Comparison of ENCODE assay signal across 12 cellular contexts in genomic region chr12:19639781-19640180, GRCh38.
DNase-seq lines count a peak whose midpoint lies in the region; ATAC-seq and TF ChIP-seq lines count a peak whose summit lies in the region.
"Had no signal": no experiment of that assay in that cellular context is flagged by ENCODE, and none has a peak within 500 bp of the region (broad histone marks: within the 10 kb centered on the region; RNA-seq: fewer than 3 reads in every experiment).

No MANE protein-coding gene starts in this region.

- TF ChIP-seq POLR2A in right lobe of liver (IDR thresholded peaks at IDR 0.05): no peak

- no peaks in the 10 kb centered on the region for H3F3A ChIP-seq in GM23338 (replicated peaks; ENCODE audit: low read depth)

- intact Hi-C loops in right lobe of liver (cut with DNase I): no loop called here

- peaks cover 29% of the 10 kb centered on the region for H3K4me1 Mint-ChIP-seq in GM23338

- TF ChIP-seq CTCF in GM23338 (conservative IDR thresholded peaks at IDR 0.05; ENCODE audit: low read depth in 2 of 2): no peak
- TF ChIP-seq CTCF in right lobe of liver (IDR thresholded peaks at IDR 0.05): no peak

- peak overlapping the region; percentile 12; the same call in 1 of the 2 replicates for H2AFZ ChIP-seq in GM23338

- H3K36me3 ChIP-seq in GM23338 (ENCODE audit: insufficient read depth) (no peaks in the 10 kb centered on the region), right lobe of liver (no peaks in the 10 kb centered on the region)

- H3K27me3 ChIP-seq in GM23338 (ENCODE audit: insufficient read depth) (no peaks in the 10 kb centered on the region), right lobe of liver (no peaks in the 10 kb centered on the region)

- H3K4me1 ChIP-seq in GM23338 (ENCODE audit: insufficient read depth): peaks cover 11% of the 10 kb centered on the region; the same call in 1 of the 2 replicates
- no peaks in the 10 kb centered on the region for H3K4me1 ChIP-seq in right lobe of liver

- no peaks in the 10 kb centered on the region for H3K9me3 Mint-ChIP-seq in GM23338

- no peaks in the 10 kb centered on the region for H3K9me2 ChIP-seq in GM23338 (ENCODE audit: insufficient read depth)

- WGBS in right lobe of liver (ENCODE audit: insufficient coverage, low coverage, low lambda C conversion rate, missing lambda C conversion rate): 83% methylated on average over 2 of the region's 2 CpGs

- H3K27ac ChIP-seq in GM23338 (ENCODE audit: low read depth) (no peak overlapping the region), right lobe of liver (no peak overlapping the region)
- H3K27ac ChIP-seq: HL-60 had no signal

- H3K4me3 ChIP-seq in GM23338: no peak overlapping the region
- H3K4me3 ChIP-seq in right lobe of liver: no peak overlapping the region

- ATAC-seq in GM23338: no peak
- no peak for ATAC-seq in right lobe of liver
- ATAC-seq in HG02763 (IDR thresholded peaks at IDR 0.05; ENCODE audit: unreplicated experiment): no peak
- no peak for ATAC-seq in GM21381 (IDR thresholded peaks at IDR 0.05; ENCODE audit: unreplicated experiment)
- ATAC-seq: PC-3 had no signal

- H3K9me3 ChIP-seq in right lobe of liver: no peaks in the 10 kb centered on the region

- DNase-seq in DMS79 (lab: John Stamatoyannopoulos, UW): peak; percentile 63
- DNase-seq in GM23338 (ENCODE audit: low spot score): no peak
- DNase-seq in NCI-H2196 (lab: John Stamatoyannopoulos, UW; ENCODE audit: unreplicated experiment): peak; percentile 84
- peak; percentile 14 for DNase-seq in left kidney (ENCODE audit: low read depth, low spot score)
- no peak for DNase-seq in right lobe of liver
- DNase-seq: NCI-H2107, NCI-H510A treated with DMSO at 0.1 percent for 48 hours, PC-3, T-helper 9 cell had no signal

- no peak overlapping the region for H3K4me2 ChIP-seq in GM23338

- no peaks in the 10 kb centered on the region for H3K79me2 ChIP-seq in GM23338 (replicated peaks; ENCODE audit: insufficient read depth)

- H3K4me3 Mint-ChIP-seq in GM23338: no peak overlapping the region

- no peaks in the 10 kb centered on the region for H3K36me3 Mint-ChIP-seq in GM23338 (ENCODE audit: low read depth)

- H3K27ac Mint-ChIP-seq in GM23338: no peak overlapping the region

- H3K27me3 Mint-ChIP-seq in GM23338 (ENCODE audit: insufficient read depth, low read depth, poor library complexity): peaks cover 4% of the 10 kb centered on the region

- H4K20me1 ChIP-seq in GM23338 (replicated peaks; ENCODE audit: insufficient read depth): no peaks in the 10 kb centered on the region

TF ChIP-seq in GM23338, 12 proteins besides CTCF, POLR2A, EP300 and RAD21 (continues in another document):
- no peak for TF ChIP-seq JUNB (IDR thresholded peaks at IDR 0.05; ENCODE audit: unreplicated experiment)
- TF ChIP-seq STAT1 (IDR thresholded peaks at IDR 0.05; ENCODE audit: unreplicated experiment): no peak
- TF ChIP-seq ZNF114 (CRISPR knock-in tag; IDR thresholded peaks at IDR 0.05): no peak
- TF ChIP-seq NANOG (IDR thresholded peaks at IDR 0.05; ENCODE audit: borderline replicate concordance): no peak
- no peak for TF ChIP-seq EZH2phosphoT487 (IDR thresholded peaks at IDR 0.05; ENCODE audit: unreplicated experiment)
- TF ChIP-seq, protein P1, sequence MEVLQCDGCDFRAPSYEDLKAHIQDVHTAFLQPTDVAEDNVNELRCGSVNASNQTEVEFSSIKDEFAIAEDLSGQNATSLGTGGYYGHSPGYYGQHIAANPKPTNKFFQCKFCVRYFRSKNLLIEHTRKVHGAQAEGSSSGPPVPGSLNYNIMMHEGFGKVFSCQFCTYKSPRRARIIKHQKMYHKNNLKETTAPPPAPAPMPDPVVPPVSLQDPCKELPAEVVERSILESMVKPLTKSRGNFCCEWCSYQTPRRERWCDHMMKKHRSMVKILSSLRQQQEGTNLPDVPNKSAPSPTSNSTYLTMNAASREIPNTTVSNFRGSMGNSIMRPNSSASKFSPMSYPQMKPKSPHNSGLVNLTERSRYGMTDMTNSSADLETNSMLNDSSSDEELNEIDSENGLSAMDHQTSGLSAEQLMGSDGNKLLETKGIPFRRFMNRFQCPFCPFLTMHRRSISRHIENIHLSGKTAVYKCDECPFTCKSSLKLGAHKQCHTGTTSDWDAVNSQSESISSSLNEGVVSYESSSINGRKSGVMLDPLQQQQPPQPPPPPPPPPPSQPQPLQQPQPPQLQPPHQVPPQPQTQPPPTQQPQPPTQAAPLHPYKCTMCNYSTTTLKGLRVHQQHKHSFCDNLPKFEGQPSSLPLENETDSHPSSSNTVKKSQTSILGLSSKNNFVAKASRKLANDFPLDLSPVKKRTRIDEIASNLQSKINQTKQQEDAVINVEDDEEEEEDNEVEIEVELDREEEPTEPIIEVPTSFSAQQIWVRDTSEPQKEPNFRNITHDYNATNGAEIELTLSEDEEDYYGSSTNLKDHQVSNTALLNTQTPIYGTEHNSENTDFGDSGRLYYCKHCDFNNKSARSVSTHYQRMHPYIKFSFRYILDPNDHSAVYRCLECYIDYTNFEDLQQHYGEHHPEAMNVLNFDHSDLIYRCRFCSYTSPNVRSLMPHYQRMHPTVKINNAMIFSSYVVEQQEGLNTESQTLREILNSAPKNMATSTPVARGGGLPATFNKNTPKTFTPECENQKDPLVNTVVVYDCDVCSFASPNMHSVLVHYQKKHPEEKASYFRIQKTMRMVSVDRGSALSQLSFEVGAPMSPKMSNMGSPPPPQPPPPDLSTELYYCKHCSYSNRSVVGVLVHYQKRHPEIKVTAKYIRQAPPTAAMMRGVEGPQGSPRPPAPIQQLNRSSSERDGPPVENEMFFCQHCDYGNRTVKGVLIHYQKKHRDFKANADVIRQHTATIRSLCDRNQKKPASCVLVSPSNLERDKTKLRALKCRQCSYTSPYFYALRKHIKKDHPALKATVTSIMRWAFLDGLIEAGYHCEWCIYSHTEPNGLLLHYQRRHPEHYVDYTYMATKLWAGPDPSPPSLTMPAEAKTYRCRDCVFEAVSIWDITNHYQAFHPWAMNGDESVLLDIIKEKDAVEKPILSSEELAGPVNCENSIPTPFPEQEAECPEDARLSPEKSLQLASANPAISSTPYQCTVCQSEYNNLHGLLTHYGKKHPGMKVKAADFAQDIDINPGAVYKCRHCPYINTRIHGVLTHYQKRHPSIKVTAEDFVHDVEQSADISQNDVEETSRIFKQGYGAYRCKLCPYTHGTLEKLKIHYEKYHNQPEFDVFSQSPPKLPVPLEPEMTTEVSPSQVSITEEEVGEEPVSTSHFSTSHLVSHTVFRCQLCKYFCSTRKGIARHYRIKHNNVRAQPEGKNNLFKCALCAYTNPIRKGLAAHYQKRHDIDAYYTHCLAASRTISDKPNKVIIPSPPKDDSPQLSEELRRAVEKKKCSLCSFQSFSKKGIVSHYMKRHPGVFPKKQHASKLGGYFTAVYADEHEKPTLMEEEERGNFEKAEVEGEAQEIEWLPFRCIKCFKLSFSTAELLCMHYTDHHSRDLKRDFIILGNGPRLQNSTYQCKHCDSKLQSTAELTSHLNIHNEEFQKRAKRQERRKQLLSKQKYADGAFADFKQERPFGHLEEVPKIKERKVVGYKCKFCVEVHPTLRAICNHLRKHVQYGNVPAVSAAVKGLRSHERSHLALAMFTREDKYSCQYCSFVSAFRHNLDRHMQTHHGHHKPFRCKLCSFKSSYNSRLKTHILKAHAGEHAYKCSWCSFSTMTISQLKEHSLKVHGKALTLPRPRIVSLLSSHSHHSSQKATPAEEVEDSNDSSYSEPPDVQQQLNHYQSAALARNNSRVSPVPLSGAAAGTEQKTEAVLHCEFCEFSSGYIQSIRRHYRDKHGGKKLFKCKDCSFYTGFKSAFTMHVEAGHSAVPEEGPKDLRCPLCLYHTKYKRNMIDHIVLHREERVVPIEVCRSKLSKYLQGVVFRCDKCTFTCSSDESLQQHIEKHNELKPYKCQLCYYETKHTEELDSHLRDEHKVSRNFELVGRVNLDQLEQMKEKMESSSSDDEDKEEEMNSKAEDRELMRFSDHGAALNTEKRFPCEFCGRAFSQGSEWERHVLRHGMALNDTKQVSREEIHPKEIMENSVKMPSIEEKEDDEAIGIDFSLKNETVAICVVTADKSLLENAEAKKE (CRISPR knock-in tag; IDR thresholded peaks at IDR 0.05): no peak
- TF ChIP-seq, protein P2, sequence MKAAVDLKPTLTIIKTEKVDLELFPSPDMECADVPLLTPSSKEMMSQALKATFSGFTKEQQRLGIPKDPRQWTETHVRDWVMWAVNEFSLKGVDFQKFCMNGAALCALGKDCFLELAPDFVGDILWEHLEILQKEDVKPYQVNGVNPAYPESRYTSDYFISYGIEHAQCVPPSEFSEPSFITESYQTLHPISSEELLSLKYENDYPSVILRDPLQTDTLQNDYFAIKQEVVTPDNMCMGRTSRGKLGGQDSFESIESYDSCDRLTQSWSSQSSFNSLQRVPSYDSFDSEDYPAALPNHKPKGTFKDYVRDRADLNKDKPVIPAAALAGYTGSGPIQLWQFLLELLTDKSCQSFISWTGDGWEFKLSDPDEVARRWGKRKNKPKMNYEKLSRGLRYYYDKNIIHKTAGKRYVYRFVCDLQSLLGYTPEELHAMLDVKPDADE (IDR thresholded peaks at IDR 0.05): no peak
- TF ChIP-seq CREB1 (CRISPR knock-in tag; IDR thresholded peaks at IDR 0.05; ENCODE audit: low read depth): no peak
- no peak for TF ChIP-seq EZH2 (IDR thresholded peaks at IDR 0.05; ENCODE audit: low read depth, unreplicated experiment)
- no peak for TF ChIP-seq REST (IDR thresholded peaks at IDR 0.05; ENCODE audit: unreplicated experiment)

Comparison
In these comparisons a context has a peak if more than half of its experiments do, and no peak if none do; other contexts are left out.
1. DNase-seq: peak in DMS79 (single experiment), NCI-H2196 (single experiment) and left kidney (single experiment); none in GM23338 (single experiment) and right lobe of liver (0 of 3).